8 cellular contexts compared by ENCODE assay signal in genomic region chr11:64887757-64888405, GRCh38. TPM values are rescaled to one million over a fixed set of nuclear protein-coding genes. Genes with fewer than 3 reads are reported as not detected.
DNase-seq lines count a peak whose midpoint lies in the region; ATAC-seq and TF ChIP-seq lines count a peak whose summit lies in the region.

No MANE protein-coding gene starts in this region.

- H3K4me3 ChIP-seq in AG04449 (ENCODE audit: low read depth, low read length) (peak overlapping the region; percentile 33), osteoblast (ENCODE audit: insufficient read depth, low read length) (peak overlapping the region; percentile 62), testis (peak overlapping the region in 1 of 2 donors; percentile 40)

- peak overlapping the region; percentile 92 for H2AFZ ChIP-seq in osteoblast (ENCODE audit: low read length)

- TF ChIP-seq POLR2A in testis (IDR thresholded peaks at IDR 0.05): no peak

- no peaks in the 10 kb centered on the region for H3K27me3 ChIP-seq in osteoblast (ENCODE audit: insufficient read depth, low read length)
- H3K27me3 ChIP-seq in testis: no peaks in the 10 kb centered on the region

- POLR2A ChIA-PET in AG04449 (lab: Yijun Ruan, JAX): interaction anchor here (0.7 to 2.0 kb wide), 2 partner anchors 11 to 40 kb away, joined by 5 to 12 read pairs; partner anchors contain the start of gene EHD1

- intact Hi-C loops in testis (cut with DNase I; ENCODE audit: low total_unique reads): no loop called here

- peak overlapping the region; percentile 74 for H3K4me2 ChIP-seq in osteoblast (ENCODE audit: insufficient read depth, low read length)

- H3K4me1 ChIP-seq in osteoblast (ENCODE audit: insufficient read depth, low read length) (peaks cover 10% of the 10 kb centered on the region), testis (peaks cover 8% of the 10 kb centered on the region)

- DNase-seq in AG04449 (ENCODE audit: low read depth, low spot score) (no peak), HT-29 (ENCODE audit: low spot score) (peak; percentile 87), RPMI7951 (ENCODE audit: low read depth) (peak; percentile 56), germinal center (ENCODE audit: low spot score) (peak; percentile 90), osteoblast (ENCODE audit: insufficient read length, low spot score, missing footprints) (peak; percentile 99), testis (peak; percentile 87)
- peak; percentile 81 for DNase-seq in activated T-helper 9 cell treated with anti-CD3 and anti-CD28 coated beads, Interleukin-2, amount 50 U/mL, for 16 hours (ENCODE audit: low read depth)

- H3K27ac ChIP-seq in osteoblast (ENCODE audit: low read depth, low read length) (no peak overlapping the region), testis (peak overlapping the region in 1 of 2 donors; percentile 55)

- peak; percentile 71 for ATAC-seq in GM18867 (IDR thresholded peaks at IDR 0.05; ENCODE audit: unreplicated experiment)

- H3K79me2 ChIP-seq in osteoblast (ENCODE audit: insufficient read depth, low read length): no peaks in the 10 kb centered on the region

- WGBS in testis, 2 donors: 9% methylated on average over 8 to 32 of the region's 34 CpGs

- H3K36me3 ChIP-seq in osteoblast (ENCODE audit: insufficient read depth, low read length): no peaks in the 10 kb centered on the region
- no peaks in the 10 kb centered on the region for H3K36me3 ChIP-seq in testis (ENCODE audit: low read depth, missing control alignments)

- CTCF ChIA-PET in AG04449 (lab: Yijun Ruan, JAX): interaction anchor here (0.5 to 28.0 kb wide), 19 partner anchors 9 to 148 kb away, joined by 3 to 1375 read pairs (median 5); partner anchors contain the start of genes ARL2, ATG2A, CDC42BPG and EHD1

- no peaks in the 10 kb centered on the region for H4K20me1 ChIP-seq in osteoblast (ENCODE audit: insufficient read depth, low read length)

- H3K9me3 ChIP-seq in osteoblast (ENCODE audit: low read depth, low read length): no peaks in the 10 kb centered on the region
- no peaks in the 10 kb centered on the region for H3K9me3 ChIP-seq in testis

- TF ChIP-seq CTCF in AG04449 (IDR thresholded peaks at IDR 0.05; ENCODE audit: insufficient read depth, low read length, missing control alignments) (peak; percentile 97), osteoblast (IDR thresholded peaks at IDR 0.05; ENCODE audit: extremely low read depth, low read depth, low read length) (peak; percentile 76), testis (IDR thresholded peaks at IDR 0.05) (peak; percentile 96 to 97 (median 96))

RNA-seq across cellular contexts. Expression of gene EHD1, which starts 9.5 kb away (rescaled TPM):
- total RNA-seq in HT-29 (2014; rRNA removed; shearing (Covaris generic)): 118 and 123 TPM in 2 replicates
- 82.1 and 92.3 TPM in 2 replicates for total RNA-seq in RPMI7951 (2014; rRNA removed; shearing (Covaris generic))
- total RNA-seq in osteoblast (51.3 and 51.4 TPM in 2 replicates), testis (100 to 1,000 TPM; 230 to 455 TPM)
- polyA plus RNA-seq in testis (ENCODE audit: insufficient read depth, low read depth, low replicate concordance): 328 TPM

RNA-seq across cellular contexts. Expression of gene ATG2A, which starts 29.1 kb away (rescaled TPM):
- total RNA-seq in HT-29 (2014; rRNA removed; shearing (Covaris generic)): 47.1 and 50.5 TPM in 2 replicates
- total RNA-seq in RPMI7951 (2014; rRNA removed; shearing (Covaris generic)): 6.6 and 7.2 TPM in 2 replicates
- total RNA-seq in osteoblast (20.0 and 25.7 TPM in 2 replicates), testis (10 to 100 TPM; 51.1 to 56.1 TPM)
- polyA plus RNA-seq in testis (ENCODE audit: insufficient read depth, low read depth, low replicate concordance): 22.2 TPM

RNA-seq across cellular contexts. Expression of gene PPP2R5B, which starts 36.6 kb away (rescaled TPM):
- total RNA-seq in HT-29 (2014; rRNA removed; shearing (Covaris generic)): 7.9 and 8.9 TPM in 2 replicates
- total RNA-seq in RPMI7951 (2014; rRNA removed; shearing (Covaris generic)): 12.5 and 17.8 TPM in 2 replicates
- total RNA-seq in osteoblast (6.2 and 6.8 TPM in 2 replicates), testis (10 to 100 TPM; 19.4 to 26.2 TPM)
- 9.9 TPM for polyA plus RNA-seq in testis (ENCODE audit: insufficient read depth, low read depth, low replicate concordance)

RNA-seq across cellular contexts. Expression of gene CDC42BPG, which starts 43.4 kb away (rescaled TPM):
- 22.7 and 24.7 TPM in 2 replicates for total RNA-seq in HT-29 (2014; rRNA removed; shearing (Covaris generic))
- 0.20 TPM in 1 of 2 replicates, not detected in the other for total RNA-seq in RPMI7951 (2014; rRNA removed; shearing (Covaris generic))
- total RNA-seq in osteoblast (under 0.01 and 0.29 TPM in 2 replicates), testis (1 to 10 TPM; 7.6 to 9.2 TPM)
- 5.3 TPM for polyA plus RNA-seq in testis (ENCODE audit: insufficient read depth, low read depth, low replicate concordance)

RNA-seq across cellular contexts. Expression of gene GPHA2, which starts 47.8 kb away (rescaled TPM):
- total RNA-seq in HT-29 (2014; rRNA removed; shearing (Covaris generic)): not detected in 2 replicates
- total RNA-seq in RPMI7951 (2014; rRNA removed; shearing (Covaris generic)): not detected in 2 replicates
- total RNA-seq in osteoblast: not detected in 2 replicates
- 1 to 10 TPM; 7.0 to 9.4 TPM for total RNA-seq in testis
- polyA plus RNA-seq in testis (ENCODE audit: insufficient read depth, low read depth, low replicate concordance): 6.9 TPM
